Comparison of ENCODE assay signal across 8 cellular contexts in genomic region chr12:6751767-6752166, GRCh38. TPM values are rescaled to one million over a fixed set of nuclear protein-coding genes. Genes with fewer than 3 reads are reported as not detected.
DNase-seq lines count a peak whose midpoint lies in the region; ATAC-seq and TF ChIP-seq lines count a peak whose summit lies in the region.

No MANE protein-coding gene starts in this region.

- no peaks in the 10 kb centered on the region for H3K9me2 ChIP-seq in GM23338 (ENCODE audit: insufficient read depth)

- H3K27me3 ChIP-seq in GM23338 (ENCODE audit: insufficient read depth): no peaks in the 10 kb centered on the region

- no peak overlapping the region for H3K27ac ChIP-seq in GM23338 (ENCODE audit: low read depth)

- H3K27ac Mint-ChIP-seq in GM23338 (peak overlapping the region; percentile 93; the same call in 1 of the 2 replicates), T-cell (peak overlapping the region; percentile 83 to 97)

- H2AFZ ChIP-seq in GM23338: no peak overlapping the region

- peaks cover 17% of the 10 kb centered on the region for H3K4me1 ChIP-seq in GM23338 (ENCODE audit: insufficient read depth)

- H3K4me1 Mint-ChIP-seq in GM23338 (peaks cover 19% of the 10 kb centered on the region), T-cell (peaks cover 15 to 24% (median 19%) of the 10 kb centered on the region in 3 donors)

- peak overlapping the region; percentile 91 for H3K4me3 Mint-ChIP-seq in GM23338
- peak overlapping the region; percentile 88 to 93 (median 91) for H3K4me3 Mint-ChIP-seq in T-cell

- peaks cover 19% of the 10 kb centered on the region for H3K27me3 Mint-ChIP-seq in GM23338 (ENCODE audit: insufficient read depth, low read depth, poor library complexity)
- H3K27me3 Mint-ChIP-seq in T-cell: no peaks in the 10 kb centered on the region

- H3F3A ChIP-seq in GM23338 (replicated peaks; ENCODE audit: low read depth): 0 out of 2 replicates have a peak, but pooled peaks cover 9% of the 10 kb centered on the region

- peaks cover 24% of the 10 kb centered on the region for H3K79me2 ChIP-seq in GM23338 (replicated peaks; ENCODE audit: insufficient read depth)

- DNase-seq in GM23338 (ENCODE audit: low spot score) (no peak), T-cell (no peak), fibroblast of pulmonary artery (ENCODE audit: low read depth) (no peak), skeletal muscle cell (ENCODE audit: low read depth) (no peak), AML-193 (lab: John Stamatoyannopoulos, UW) (no peak), NCI-H82 treated with DMSO at 0.1 percent for 48 hours (lab: John Stamatoyannopoulos, UW; ENCODE audit: unreplicated experiment) (no peak), middle frontal gyrus (ENCODE audit: extremely low spot score, low spot score) (no peak)

- H3K4me2 ChIP-seq in GM23338: peak overlapping the region; percentile 98

- H3K36me3 Mint-ChIP-seq in GM23338 (ENCODE audit: low read depth) (peaks cover 54% of the 10 kb centered on the region), T-cell (peaks cover 24% of the 10 kb centered on the region)

- H4K20me1 ChIP-seq in GM23338 (replicated peaks; ENCODE audit: insufficient read depth): peaks cover 15% of the 10 kb centered on the region; the same call in 1 of the 2 replicates

- CTCF ChIA-PET in T-cell (lab: Charles Lee): interaction anchor here (0.6 to 3.7 kb wide), 6 partner anchors 14 to 135 kb away, joined by 3 to 26 read pairs (median 12); partner anchors contain the start of genes COPS7A (in 1 of the 2), PTMS (in 1 of the 2) and SPSB2 (in 1 of the 2)

- H3K4me3 ChIP-seq in GM23338: peak overlapping the region; percentile 97
- peak overlapping the region; percentile 90 for H3K4me3 ChIP-seq in fibroblast of pulmonary artery (replicated peaks; ENCODE audit: low read depth, low read length)
- peak overlapping the region; percentile 95 for H3K4me3 ChIP-seq in skeletal muscle cell (ENCODE audit: low read depth, low read length)

- peaks cover 35% of the 10 kb centered on the region for H3K36me3 ChIP-seq in GM23338 (ENCODE audit: insufficient read depth)

- H3K9me3 Mint-ChIP-seq in GM23338 (no peaks in the 10 kb centered on the region), T-cell (no peaks in the 10 kb centered on the region)

- TF ChIP-seq CTCF in GM23338 (conservative IDR thresholded peaks at IDR 0.05; ENCODE audit: low read depth in 2 of 2): no peak
- TF ChIP-seq CTCF in fibroblast of pulmonary artery (IDR thresholded peaks at IDR 0.05; ENCODE audit: low read length, missing control alignments): no peak

- ATAC-seq in GM23338: no peak
- no peak for ATAC-seq in T-cell (replicated peaks in 1 of 4)
- no peak for ATAC-seq in GM18873 (IDR thresholded peaks at IDR 0.05; ENCODE audit: low FRiP score, unreplicated experiment)

- POLR2A ChIA-PET in T-cell (lab: Charles Lee): interaction anchor here in 1 of 2 donors (1.9 kb wide), 1 partner anchor 100 kb away, joined by 7 read pairs; the partner anchor contains the start of genes CDCA3 and USP5

TF ChIP-seq in GM23338, 12 proteins besides CTCF, POLR2A, EP300 and RAD21 (continues in another document):
- no peak for TF ChIP-seq POLR2AphosphoS5 (IDR thresholded peaks at IDR 0.05; ENCODE audit: low read depth)
- TF ChIP-seq NANOG (IDR thresholded peaks at IDR 0.05; ENCODE audit: borderline replicate concordance): no peak
- TF ChIP-seq STAT1 (IDR thresholded peaks at IDR 0.05; ENCODE audit: unreplicated experiment): no peak
- no peak for TF ChIP-seq EZH2phosphoT487 (IDR thresholded peaks at IDR 0.05; ENCODE audit: unreplicated experiment)
- no peak for TF ChIP-seq ZNF462 (CRISPR knock-in tag; IDR thresholded peaks at IDR 0.05)
- no peak for TF ChIP-seq CREB1 (CRISPR knock-in tag; IDR thresholded peaks at IDR 0.05; ENCODE audit: low read depth)

RNA-seq across cellular contexts. Expression of gene MLF2, which starts 1.2 kb away (rescaled TPM):
- total RNA-seq in GM23338 (2014; rRNA removed; shearing (Covaris generic)): 289 and 292 TPM in 2 replicates
- polyA plus RNA-seq in GM23338 (2016; fragmentation: Nextera tagmentation; extraction: Ambion mirVana): 280 and 283 TPM in 2 replicates
- total RNA-seq in T-cell: 100 to 1,000 TPM in 1 of 5 donors, 10 to 100 TPM in 4; 83.3 to 125 (median 88.4) TPM

RNA-seq across cellular contexts. Expression of gene PTMS, which starts 14.4 kb away (rescaled TPM):
- total RNA-seq in GM23338 (2014; rRNA removed; shearing (Covaris generic)): 82.4 and 111 TPM in 2 replicates
- 238 and 270 TPM in 2 replicates for polyA plus RNA-seq in GM23338 (2016; fragmentation: Nextera tagmentation; extraction: Ambion mirVana)
- total RNA-seq in T-cell: 10 to 100 TPM in 3 of 5 donors, 1 to 10 TPM in 2; 6.5 to 15.9 (median 10.6) TPM

RNA-seq across cellular contexts. Expression of gene LAG3, which starts 20.6 kb away (rescaled TPM):
- 1.0 and 4.7 TPM in 2 replicates for total RNA-seq in GM23338 (2014; rRNA removed; shearing (Covaris generic))
- polyA plus RNA-seq in GM23338 (2016; fragmentation: Nextera tagmentation; extraction: Ambion mirVana): 3.7 and 3.9 TPM in 2 replicates
- 10 to 100 TPM in 1 of 5 donors, 1 to 10 TPM in 4; 3.7 to 10.6 (median 7.3) TPM for total RNA-seq in T-cell

RNA-seq across cellular contexts. Expression of gene COPS7A, which starts 27.9 kb away (rescaled TPM):
- total RNA-seq in GM23338 (2014; rRNA removed; shearing (Covaris generic)): 51.9 and 53.9 TPM in 2 replicates
- polyA plus RNA-seq in GM23338 (2016; fragmentation: Nextera tagmentation; extraction: Ambion mirVana): 36.9 and 37.7 TPM in 2 replicates
- 10 to 100 TPM; 18.5 to 33.1 (median 31.8) TPM for total RNA-seq in T-cell

RNA-seq across cellular contexts. Expression of gene CD4, which starts 37.6 kb away (rescaled TPM):
- total RNA-seq in GM23338 (2014; rRNA removed; shearing (Covaris generic)): 1.5 and 2.2 TPM in 2 replicates
- polyA plus RNA-seq in GM23338 (2016; fragmentation: Nextera tagmentation; extraction: Ambion mirVana): 2.0 and 2.1 TPM in 2 replicates
- 100 to 1,000 TPM; 126 to 205 (median 154) TPM for total RNA-seq in T-cell
